21 cellular contexts compared by ENCODE assay signal in genomic region chr7:90180649-90181048, GRCh38. TPM values are rescaled to one million over a fixed set of nuclear protein-coding genes. Genes with fewer than 3 reads are reported as not detected.
A peak's percentile ranks its signal among the peaks of the same experiment; 100 is the strongest.
DNase-seq lines count a peak whose midpoint lies in the region; ATAC-seq and TF ChIP-seq lines count a peak whose summit lies in the region.
"Had no signal": no experiment of that assay in that cellular context is flagged by ENCODE, and none has a peak within 500 bp of the region (broad histone marks: within the 10 kb centered on the region; RNA-seq: fewer than 3 reads in every experiment).

No MANE protein-coding gene starts in this region.

- H3K4me3 Mint-ChIP-seq in activated T-cell treated with anti-CD3 and anti-CD28 coated beads, Interleukin-2, amount 50 U/mL, for 72 hours = peak overlapping the region; percentile 59 to 70
- H3K4me3 Mint-ChIP-seq: effector memory CD8-positive, alpha-beta T cell; nephron had no signal

- TF ChIP-seq CTCF in cardiac fibroblast (IDR thresholded peaks at IDR 0.05; ENCODE audit: low read depth, low read length) = no peak
- no peak for TF ChIP-seq CTCF in prostate gland (IDR thresholded peaks at IDR 0.05)
- TF ChIP-seq CTCF in upper lobe of left lung (IDR thresholded peaks at IDR 0.05) = no peak

- H3K4me1 ChIP-seq in prostate gland (replicated peaks) = no peaks in the 10 kb centered on the region
- H3K4me1 ChIP-seq in upper lobe of left lung = peaks cover 0 to 2% (median 0%) of the 10 kb centered on the region in 4 donors
- H3K4me1 ChIP-seq: Caco-2, gastrocnemius medialis, right atrium auricular region had no signal

- peaks cover 2 to 7% of the 10 kb centered on the region in 2 donors for H3K36me3 Mint-ChIP-seq in activated T-cell treated with anti-CD3 and anti-CD28 coated beads, Interleukin-2, amount 50 U/mL, for 72 hours (ENCODE audit: insufficient read depth in 2 of 2)

- no peak for TF ChIP-seq EP300 in upper lobe of left lung (IDR thresholded peaks at IDR 0.05)

- H3K4me3 ChIP-seq in cardiac fibroblast (replicated peaks in 1 of 2; ENCODE audit: low read depth in 2 of 2, low read length in 2 of 2) (no peak overlapping the region), prostate gland (no peak overlapping the region), upper lobe of left lung (no peak overlapping the region)
- H3K4me3 ChIP-seq: gastrocnemius medialis, MG63, right atrium auricular region, transverse colon had no signal

- H3K27me3 ChIP-seq in prostate gland (replicated peaks; ENCODE audit: insufficient read depth) (no peaks in the 10 kb centered on the region), upper lobe of left lung (no peaks in the 10 kb centered on the region)
- H3K27me3 ChIP-seq: gastrocnemius medialis, MG63, right atrium auricular region, transverse colon had no signal

- H3K27ac ChIP-seq in prostate gland (peak overlapping the region; percentile 44 to 73), upper lobe of left lung (no peak overlapping the region)
- H3K27ac ChIP-seq: gastrocnemius medialis, right atrium auricular region, transverse colon had no signal

- no peak for DNase-seq in activated T-cell treated with anti-CD3 and anti-CD28 coated beads, Interleukin-2, amount 50 U/mL, for 72 hours
- DNase-seq in activated T-cell treated with anti-CD3 and anti-CD28 coated beads, Interleukin-2, amount 50 U/mL, for 48 hours = no peak
- peak; percentile 34 for DNase-seq in NOMO-1 treated with dmso at 0.1 percent for 144 hours (lab: John Stamatoyannopoulos, UW; ENCODE audit: unreplicated experiment)
- peak; percentile 35 to 66 for DNase-seq in cardiac fibroblast (ENCODE audit: low read depth in 2 of 2)
- no peak for DNase-seq in prostate gland (ENCODE audit: low spot score)
- DNase-seq in upper lobe of left lung = no peak
- DNase-seq in NCI-H1105 treated with DMSO at 0.1 percent for 48 hours (lab: John Stamatoyannopoulos, UW) = no peak
- DNase-seq: activated gamma-delta T cell treated with Interleukin-2 at 50 U/mL for 16 hours; Caco-2; effector memory CD8-positive, alpha-beta T cell; gastrocnemius medialis; NCI-H2029 treated with DMSO at 0.1 percent for 48 hours; NCI-H748 treated with DMSO at 0.1 percent for 48 hours; SIG-M5; stimulated activated CD4-positive, alpha-beta T cell treated with anti-CD3 and anti-CD28 coated beads, Interleukin-4, amount 100 ng/mL, for 4 hours; transverse colon had no signal

- no peak for ATAC-seq in activated T-cell treated with anti-CD3 and anti-CD28 coated beads, Interleukin-2, amount 50 U/mL, for 72 hours (replicated peaks in 1 of 2)
- ATAC-seq in upper lobe of left lung (ENCODE audit: low FRiP score in 2 of 2) = no peak
- ATAC-seq in HG02763 (IDR thresholded peaks at IDR 0.05; ENCODE audit: unreplicated experiment) = no peak
- ATAC-seq: effector memory CD8-positive, alpha-beta T cell; gastrocnemius medialis had no signal

- H3K9me3 ChIP-seq in prostate gland = no peaks in the 10 kb centered on the region
- no peaks in the 10 kb centered on the region for H3K9me3 ChIP-seq in upper lobe of left lung
- H3K9me3 ChIP-seq: gastrocnemius medialis, MG63, right atrium auricular region, transverse colon had no signal

- intact Hi-C loops in prostate gland (cut with DNase I) = no loop called here

- H3K36me3 ChIP-seq in prostate gland (no peaks in the 10 kb centered on the region), upper lobe of left lung (no peaks in the 10 kb centered on the region)
- H3K36me3 ChIP-seq: gastrocnemius medialis, MG63, right atrium auricular region, transverse colon had no signal

- peaks cover 21% of the 10 kb centered on the region for H3K27me3 Mint-ChIP-seq in activated T-cell treated with anti-CD3 and anti-CD28 coated beads, Interleukin-2, amount 50 U/mL, for 72 hours (ENCODE audit: low read depth)

- peak overlapping the region; percentile 13 for H3K27ac Mint-ChIP-seq in activated T-cell treated with anti-CD3 and anti-CD28 coated beads, Interleukin-2, amount 50 U/mL, for 72 hours
- H3K27ac Mint-ChIP-seq: effector memory CD8-positive, alpha-beta T cell; nephron had no signal

- TF ChIP-seq POLR2A in prostate gland (IDR thresholded peaks at IDR 0.05) = no peak
- TF ChIP-seq POLR2A in upper lobe of left lung (IDR thresholded peaks at IDR 0.05) = no peak

- peaks cover 4% of the 10 kb centered on the region in 2 donors for H3K9me3 Mint-ChIP-seq in activated T-cell treated with anti-CD3 and anti-CD28 coated beads, Interleukin-2, amount 50 U/mL, for 72 hours
- H3K9me3 Mint-ChIP-seq: effector memory CD8-positive, alpha-beta T cell had no signal

- peaks cover 34% of the 10 kb centered on the region for H3K4me1 Mint-ChIP-seq in activated T-cell treated with anti-CD3 and anti-CD28 coated beads, Interleukin-2, amount 50 U/mL, for 72 hours (ENCODE audit: low read depth)
- H3K4me1 Mint-ChIP-seq: nephron had no signal

RNA-seq across cellular contexts. Expression of gene STEAP1, which starts 26.4 kb away (rescaled TPM):
- 1 to 10 TPM; 2.0 to 2.1 TPM for total RNA-seq in activated T-cell treated with anti-CD3 and anti-CD28 coated beads, Interleukin-2, amount 50 U/mL, for 72 hours
- total RNA-seq in prostate gland (100 to 1,000 TPM in 1 of 2 donors, 10 to 100 TPM in 1; 67.3 to 230 TPM), upper lobe of left lung (10 to 100 TPM in 2 of 6 donors, 1 to 10 TPM in 4; 1.4 to 15.3 (median 4.8) TPM)

RNA-seq across cellular contexts. Expression of gene STEAP2, which starts 30.9 kb away (rescaled TPM):
- not detected for total RNA-seq in activated T-cell treated with anti-CD3 and anti-CD28 coated beads, Interleukin-2, amount 50 U/mL, for 72 hours
- total RNA-seq in prostate gland (100 to 1,000 TPM; 167 to 555 TPM), upper lobe of left lung (10 to 100 TPM in 2 of 6 donors, 1 to 10 TPM in 4; 2.6 to 18.7 (median 8.1) TPM)
- total RNA-seq: activated CD8-positive, alpha-beta memory T cell treated with anti-CD3 and anti-CD28 coated beads for 36 hours had no signal

Comparison
In these comparisons a context has a peak if more than half of its experiments do, and no peak if none do; other contexts are left out.
1. DNase-seq: peak in NOMO-1 treated with dmso at 0.1 percent for 144 hours (single experiment) and cardiac fibroblast (2 of 2); none in activated T-cell treated with anti-CD3 and anti-CD28 coated beads, Interleukin-2, amount 50 U/mL, for 72 hours (0 of 2), activated T-cell treated with anti-CD3 and anti-CD28 coated beads, Interleukin-2, amount 50 U/mL, for 48 hours (0 of 2), prostate gland (single experiment), upper lobe of left lung (0 of 2) and NCI-H1105 treated with DMSO at 0.1 percent for 48 hours (single experiment).
2. H3K27ac ChIP-seq: peak in prostate gland (2 of 2); none in upper lobe of left lung (0 of 4).
3. RNA of gene STEAP1, which starts 26.4 kb away (total RNA-seq): 67.3 to 230 TPM in prostate gland; 1.4 to 15.3 TPM in upper lobe of left lung and 2.0 to 2.1 TPM in activated T-cell treated with anti-CD3 and anti-CD28 coated beads, Interleukin-2, amount 50 U/mL, for 72 hours; every median in the first group is over 4 times any median in the second.
4. RNA of gene STEAP2, which starts 30.9 kb away (total RNA-seq): 167 to 555 TPM in prostate gland; 2.6 to 18.7 TPM in upper lobe of left lung and not detected in activated T-cell treated with anti-CD3 and anti-CD28 coated beads, Interleukin-2, amount 50 U/mL, for 72 hours; every median in the first group is over 4 times any median in the second.